ENCODE assay signal across 12 cellular contexts in genomic region chr4:28287837-28288236, GRCh38.
DNase-seq lines count a peak whose midpoint lies in the region; ATAC-seq and TF ChIP-seq lines count a peak whose summit lies in the region.
"Had no signal": no experiment of that assay in that cellular context is flagged by ENCODE, and none has a peak within 500 bp of the region (broad histone marks: within the 10 kb centered on the region; RNA-seq: fewer than 3 reads in every experiment).

No MANE protein-coding gene starts in this region.

- no peak for TF ChIP-seq CTCF in WTC11 (IDR thresholded peaks at IDR 0.05)
- TF ChIP-seq CTCF in gastroesophageal sphincter (IDR thresholded peaks at IDR 0.05), result no peak

- H3K9me3 Mint-ChIP-seq in WTC11, result peaks cover 46% of the 10 kb centered on the region

- 40 to 41% methylated on average over 2 of the region's 2 CpGs for WGBS in gastroesophageal sphincter (ENCODE audit: low coverage in 1 of 2), 2 donors

- no peak for TF ChIP-seq EP300 in gastroesophageal sphincter (IDR thresholded peaks at IDR 0.05)

- H3K27ac ChIP-seq in gastroesophageal sphincter, result no peak overlapping the region
- H3K27ac ChIP-seq: suprapubic skin, VCaP had no signal

- 0 out of 2 replicates have a peak overlapping the region, but pooled peaks have one; percentile 13 for H3K27ac Mint-ChIP-seq in WTC11

- CTCF ChIA-PET in WTC11 (lab: Charles Lee), result no interaction called here

- H3K4me1 Mint-ChIP-seq in WTC11, result peaks cover 17% of the 10 kb centered on the region

- H3K9me3 ChIP-seq in gastroesophageal sphincter (peaks cover 0 to 9% (median 0%) of the 10 kb centered on the region in 3 donors), skeletal muscle satellite cell (replicated peaks; ENCODE audit: low read length) (no peaks in the 10 kb centered on the region)
- H3K9me3 ChIP-seq: mucosa of descending colon, suprapubic skin had no signal

- DNase-seq in HCEC 1CT (peak; percentile 94), WTC11 (ENCODE audit: low spot score) (no peak), HUDEP-2 (lab: John Stamatoyannopoulos, UW; ENCODE audit: unreplicated experiment in 76 of 76) (no peak), NCI-H2227 (lab: John Stamatoyannopoulos, UW; ENCODE audit: unreplicated experiment) (no peak), DMS153 treated with DMSO at 0.1 percent for 48 hours (lab: John Stamatoyannopoulos, UW; ENCODE audit: unreplicated experiment) (no peak)
- DNase-seq: activated effector memory CD4-positive, alpha-beta T cell treated with Interleukin-2 at 50 U/mL for 16 hours; mucosa of descending colon had no signal

- no peaks in the 10 kb centered on the region for H3K36me3 ChIP-seq in gastroesophageal sphincter
- no peaks in the 10 kb centered on the region for H3K36me3 ChIP-seq in skeletal muscle satellite cell (ENCODE audit: insufficient read depth, low read length)
- H3K36me3 ChIP-seq: suprapubic skin had no signal

- POLR2A ChIA-PET in WTC11 (lab: Charles Lee), result no interaction called here

- ATAC-seq in WTC11, result no peak
- peak; percentile 67 for ATAC-seq in gastroesophageal sphincter
- no peak for ATAC-seq in HG03139 (IDR thresholded peaks at IDR 0.05; ENCODE audit: unreplicated experiment)
- ATAC-seq: mucosa of descending colon had no signal

- H3K27me3 ChIP-seq in gastroesophageal sphincter (no peaks in the 10 kb centered on the region), skeletal muscle satellite cell (ENCODE audit: control insufficient read depth, insufficient read depth, low read length) (no peaks in the 10 kb centered on the region)
- H3K27me3 ChIP-seq: suprapubic skin had no signal

- peaks cover 41% of the 10 kb centered on the region for H3K36me3 Mint-ChIP-seq in WTC11

- TF ChIP-seq POLR2A in gastroesophageal sphincter (IDR thresholded peaks at IDR 0.05), result no peak

- H3K9ac ChIP-seq in skeletal muscle satellite cell (ENCODE audit: low read depth, low read length), result peak overlapping the region; percentile 67

- H3K4me1 ChIP-seq in gastroesophageal sphincter (no peaks in the 10 kb centered on the region), skeletal muscle satellite cell (ENCODE audit: control insufficient read depth, insufficient read depth, low read length) (peaks cover 18% of the 10 kb centered on the region)
- H3K4me1 ChIP-seq: suprapubic skin had no signal

- no peaks in the 10 kb centered on the region for H3K27me3 Mint-ChIP-seq in WTC11 (ENCODE audit: low read depth)

- H3K4me2 ChIP-seq in skeletal muscle satellite cell (ENCODE audit: low read length), result peak overlapping the region; percentile 39

- H3K4me3 Mint-ChIP-seq in WTC11, result no peak overlapping the region

- H3K4me3 ChIP-seq in gastroesophageal sphincter, result no peak overlapping the region
- H3K4me3 ChIP-seq in skeletal muscle satellite cell (ENCODE audit: low read length), result no peak overlapping the region
- H3K4me3 ChIP-seq: mucosa of descending colon, suprapubic skin had no signal

TF ChIP-seq in WTC11, 78 proteins besides CTCF, POLR2A, EP300 and RAD21:
- TF ChIP-seq AFF4 (CRISPR knock-in tag; IDR thresholded peaks at IDR 0.05; ENCODE audit: borderline replicate concordance) (no peak), GRHL2 (CRISPR knock-in tag; IDR thresholded peaks at IDR 0.05; ENCODE audit: insufficient replicate concordance, severe bottlenecking) (no peak), ZNF425 (CRISPR knock-in tag; conservative IDR thresholded peaks at IDR 0.05) (no peak), NR3C1 (CRISPR knock-in tag; conservative IDR thresholded peaks at IDR 0.05; ENCODE audit: low read depth) (no peak), ATF1 (CRISPR knock-in tag; IDR thresholded peaks at IDR 0.05) (no peak), SMAD3 (CRISPR knock-in tag; IDR thresholded peaks at IDR 0.05; ENCODE audit: borderline replicate concordance) (no peak), ELF4 (CRISPR knock-in tag; IDR thresholded peaks at IDR 0.05; ENCODE audit: low read depth) (no peak), ZNF232 (CRISPR knock-in tag; IDR thresholded peaks at IDR 0.05) (no peak), RORB (CRISPR knock-in tag; IDR thresholded peaks at IDR 0.05) (no peak), TEAD4 (CRISPR knock-in tag; IDR thresholded peaks at IDR 0.05) (no peak), PREB (CRISPR knock-in tag; IDR thresholded peaks at IDR 0.05; ENCODE audit: borderline replicate concordance) (no peak), TCF7 (CRISPR knock-in tag; IDR thresholded peaks at IDR 0.05; ENCODE audit: low read depth) (no peak), ZNF219 (CRISPR knock-in tag; IDR thresholded peaks at IDR 0.05; ENCODE audit: borderline replicate concordance) (no peak), TP53 (CRISPR knock-in tag; IDR thresholded peaks at IDR 0.05) (no peak), MYBL2 (CRISPR knock-in tag; IDR thresholded peaks at IDR 0.05) (no peak), FOXP1 (CRISPR knock-in tag; IDR thresholded peaks at IDR 0.05; ENCODE audit: borderline replicate concordance) (no peak), CDX4 (CRISPR knock-in tag; IDR thresholded peaks at IDR 0.05; ENCODE audit: borderline replicate concordance) (no peak), KAT7 (CRISPR knock-in tag; IDR thresholded peaks at IDR 0.05; ENCODE audit: borderline replicate concordance) (no peak), NFE2L1 (CRISPR knock-in tag; IDR thresholded peaks at IDR 0.05) (no peak), MLX (CRISPR knock-in tag; IDR thresholded peaks at IDR 0.05) (no peak)
